Comparison of ENCODE assay signal across 1 cellular context in the genomic region with DNA sequence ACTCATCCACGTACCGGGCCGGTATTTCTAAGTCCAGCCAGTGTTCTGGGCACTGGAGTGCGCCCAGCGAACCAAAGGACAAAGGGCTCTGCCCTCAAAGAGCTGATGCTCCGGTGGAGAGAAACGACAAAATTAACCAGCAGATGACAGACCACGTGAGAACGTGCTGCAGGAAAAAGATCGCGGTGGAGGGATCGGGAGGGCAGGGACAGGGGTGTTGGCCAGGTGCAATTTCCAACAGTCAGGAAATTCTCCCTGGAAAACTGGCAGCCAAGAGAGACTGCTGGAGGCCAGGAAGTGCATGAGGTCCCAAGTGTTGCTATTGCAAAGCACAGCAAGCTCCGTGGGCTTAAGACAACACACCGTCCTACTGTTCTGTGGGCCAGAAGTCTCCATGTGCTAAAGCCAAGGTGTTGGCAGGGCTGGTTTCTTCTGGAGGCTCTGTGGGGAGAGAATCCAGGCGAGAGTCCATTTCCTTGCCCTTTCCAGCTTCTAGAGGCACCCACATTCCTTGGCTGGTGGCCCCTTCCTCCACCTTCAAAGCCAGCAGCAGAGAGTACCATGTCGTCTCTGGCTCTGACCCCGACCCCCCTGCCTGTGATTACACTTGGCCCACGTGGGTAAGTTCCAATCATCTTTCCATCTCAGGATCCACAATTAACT.
TF ChIP-seq lines count a peak whose summit lies in the region.

No MANE protein-coding gene starts in this region.

TF ChIP-seq in K562, 482 proteins besides CTCF, POLR2A, EP300 and RAD21:
- TF ChIP-seq SRSF1 (IDR thresholded peaks at IDR 0.05; ENCODE audit: low read depth, low read length): no peak
- no peak for TF ChIP-seq MTA3 (IDR thresholded peaks at IDR 0.05; ENCODE audit: borderline replicate concordance)
- TF ChIP-seq TCF7 (IDR thresholded peaks at IDR 0.05; ENCODE audit: borderline replicate concordance): no peak
- no peak for TF ChIP-seq PRMT5 (CRISPR knock-in tag; IDR thresholded peaks at IDR 0.05)
